In the genomic region with DNA sequence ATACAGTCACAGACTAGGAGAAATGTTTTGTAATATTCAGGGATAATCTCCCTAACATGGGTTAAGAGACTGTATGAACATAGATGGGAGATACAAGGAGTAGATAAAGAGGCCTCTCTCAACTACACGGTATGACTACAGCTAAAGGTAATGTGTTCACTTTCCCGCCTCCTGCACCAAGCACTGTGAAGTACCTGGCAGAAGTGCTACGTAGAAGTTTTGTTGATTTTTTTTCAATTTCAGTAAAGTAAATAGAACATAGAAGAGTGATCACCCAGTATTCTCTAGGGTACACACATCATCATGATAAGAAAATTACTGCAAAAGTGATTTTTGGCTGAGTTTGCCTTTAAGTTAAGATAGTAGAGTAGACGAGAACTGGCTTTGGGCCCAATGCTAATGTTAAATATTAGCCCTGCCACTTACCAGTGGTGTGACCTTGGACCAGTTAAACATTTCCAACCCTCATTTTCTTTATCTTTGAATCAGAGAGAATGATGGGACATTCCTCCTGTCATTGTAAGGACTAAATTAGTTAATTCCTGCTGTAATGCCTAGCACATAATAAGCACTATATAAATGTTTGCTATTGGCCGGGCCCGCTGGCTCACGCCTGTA, we compare ENCODE assay signal across 21 cellular contexts.
DNase-seq lines count a peak whose midpoint lies in the region; FAIRE-seq and TF ChIP-seq lines count a peak whose summit lies in the region.
"Had no signal": no experiment of that assay in that cellular context is flagged by ENCODE, and none has a peak within 500 bp of the region (broad histone marks: within the 10 kb centered on the region; RNA-seq: fewer than 3 reads in every experiment).

No MANE protein-coding gene starts in this region.

- H3K9me3 ChIP-seq in kidney (ENCODE audit: control insufficient read depth in 1 of 2, low read length in 2 of 2): no peaks in the 10 kb centered on the region
- no peaks in the 10 kb centered on the region for H3K9me3 ChIP-seq in liver (ENCODE audit: control insufficient read depth in 4 of 4, low read length in 3 of 4)
- H3K9me3 ChIP-seq in esophagus muscularis mucosa: no peaks in the 10 kb centered on the region
- H3K9me3 ChIP-seq: BLaER1 had no signal

- H3K36me3 ChIP-seq in kidney (ENCODE audit: control insufficient read depth in 1 of 2, insufficient read depth in 2 of 2, low read length in 2 of 2) (no peaks in the 10 kb centered on the region), liver (ENCODE audit: control insufficient read depth in 4 of 4, insufficient read depth in 3 of 4, low read depth in 1 of 4, low read length in 3 of 4) (no peaks in the 10 kb centered on the region), esophagus muscularis mucosa (no peaks in the 10 kb centered on the region)
- H3K36me3 ChIP-seq: BLaER1 had no signal

- TF ChIP-seq RAD21 in liver (IDR thresholded peaks at IDR 0.05): no peak

- WGBS in liver: 49% methylated on average over 7 of the region's 7 CpGs
- WGBS in esophagus muscularis mucosa: 90% methylated on average over 7 of the region's 7 CpGs

- no peak for TF ChIP-seq EP300 in esophagus muscularis mucosa (IDR thresholded peaks at IDR 0.05)

- peaks cover 4 to 25% of the 10 kb centered on the region in 2 donors for H3K4me1 ChIP-seq in kidney (ENCODE audit: control insufficient read depth in 1 of 2, insufficient read depth in 1 of 2, low read depth in 1 of 2, low read length in 2 of 2)
- H3K4me1 ChIP-seq in liver (ENCODE audit: control insufficient read depth in 4 of 4, insufficient read depth in 4 of 4, low read length in 3 of 4): peaks cover 0 to 2% (median 0%) of the 10 kb centered on the region in 4 donors
- no peaks in the 10 kb centered on the region for H3K4me1 ChIP-seq in esophagus muscularis mucosa
- H3K4me1 ChIP-seq: BLaER1 had no signal

- H3K27ac ChIP-seq in kidney (ENCODE audit: low read depth in 2 of 2, low read length in 2 of 2): peak overlapping the region in 1 of 2 donors; percentile 29
- no peak overlapping the region for H3K27ac ChIP-seq in liver (ENCODE audit: low read depth in 1 of 2, low read length in 2 of 2)
- no peak overlapping the region for H3K27ac ChIP-seq in esophagus muscularis mucosa (replicated peaks in 1 of 4)
- H3K27ac ChIP-seq: BLaER1 had no signal

- H3K9ac ChIP-seq in kidney (ENCODE audit: low read length in 2 of 2) (no peak overlapping the region), liver (ENCODE audit: low read depth in 1 of 2, low read length in 2 of 2) (no peak overlapping the region)
- H3K9ac ChIP-seq: BLaER1 had no signal

- TF ChIP-seq POLR2A in esophagus muscularis mucosa (IDR thresholded peaks at IDR 0.05; ENCODE audit: low read depth): no peak

- peak; percentile 7 for DNase-seq in NCI-H526 treated with DMSO at 0.1 percent for 48 hours (lab: John Stamatoyannopoulos, UW)
- no peak for DNase-seq in kidney
- DNase-seq in renal cortical epithelial cell (ENCODE audit: low read depth): peak; percentile 68
- DNase-seq in DMS 273 treated with DMSO at 0.1 percent for 48 hours (lab: John Stamatoyannopoulos, UW): no peak
- DNase-seq in KG1 (lab: John Stamatoyannopoulos, UW): no peak
- DNase-seq in esophagus muscularis mucosa (ENCODE audit: extremely low spot score): no peak
- DNase-seq: Calu3; CD4-positive, alpha-beta memory T cell; DMS53; EL; NCI-H1417 treated with DMSO at 0.1 percent for 48 hours; NCI-H2029; NCI-H2171 treated with DMSO at 0.1 percent for 48 hours; NCI-H446; NCI-H748 treated with DMSO at 0.1 percent for 48 hours; OCI-M1; SIG-M5 had no signal

- FAIRE-seq in kidney (lab: Jason Lieb, UNC): peak; percentile 38
- FAIRE-seq: GM12891, H54 had no signal

- H3K27me3 ChIP-seq in liver (ENCODE audit: control insufficient read depth in 4 of 4, insufficient read depth in 4 of 4, low read length in 3 of 4): peaks cover 0 to 4% (median 0%) of the 10 kb centered on the region in 4 donors
- no peaks in the 10 kb centered on the region for H3K27me3 ChIP-seq in esophagus muscularis mucosa
- H3K27me3 ChIP-seq: BLaER1 had no signal

- no peak for TF ChIP-seq CTCF in kidney (IDR thresholded peaks at IDR 0.05; ENCODE audit: borderline replicate concordance, extremely low read depth, insufficient read depth)
- no peak for TF ChIP-seq CTCF in liver (IDR thresholded peaks at IDR 0.05; ENCODE audit: low read depth, low read length, missing input control)
- no peak for TF ChIP-seq CTCF in esophagus muscularis mucosa (IDR thresholded peaks at IDR 0.05)

- H3K4me3 ChIP-seq in kidney (ENCODE audit: low read length in 2 of 2): no peak overlapping the region
- H3K4me3 ChIP-seq in liver (ENCODE audit: low read depth in 1 of 3, low read length in 3 of 3): no peak overlapping the region
- H3K4me3 ChIP-seq in esophagus muscularis mucosa: no peak overlapping the region
- H3K4me3 ChIP-seq: BLaER1 had no signal

- intact Hi-C loops in kidney (cut with DNase I): no loop called here
- intact Hi-C loops in esophagus muscularis mucosa (cut with DNase I): no loop called here

TF ChIP-seq in liver, 16 proteins besides CTCF, POLR2A, EP300 and RAD21:
- no peak for TF ChIP-seq JUND (IDR thresholded peaks at IDR 0.05)
- no peak for TF ChIP-seq HNF4G (IDR thresholded peaks at IDR 0.05)
- TF ChIP-seq HNF4A (conservative IDR thresholded peaks at IDR 0.05): peak; percentile 29 to 45
- TF ChIP-seq, protein P1, sequence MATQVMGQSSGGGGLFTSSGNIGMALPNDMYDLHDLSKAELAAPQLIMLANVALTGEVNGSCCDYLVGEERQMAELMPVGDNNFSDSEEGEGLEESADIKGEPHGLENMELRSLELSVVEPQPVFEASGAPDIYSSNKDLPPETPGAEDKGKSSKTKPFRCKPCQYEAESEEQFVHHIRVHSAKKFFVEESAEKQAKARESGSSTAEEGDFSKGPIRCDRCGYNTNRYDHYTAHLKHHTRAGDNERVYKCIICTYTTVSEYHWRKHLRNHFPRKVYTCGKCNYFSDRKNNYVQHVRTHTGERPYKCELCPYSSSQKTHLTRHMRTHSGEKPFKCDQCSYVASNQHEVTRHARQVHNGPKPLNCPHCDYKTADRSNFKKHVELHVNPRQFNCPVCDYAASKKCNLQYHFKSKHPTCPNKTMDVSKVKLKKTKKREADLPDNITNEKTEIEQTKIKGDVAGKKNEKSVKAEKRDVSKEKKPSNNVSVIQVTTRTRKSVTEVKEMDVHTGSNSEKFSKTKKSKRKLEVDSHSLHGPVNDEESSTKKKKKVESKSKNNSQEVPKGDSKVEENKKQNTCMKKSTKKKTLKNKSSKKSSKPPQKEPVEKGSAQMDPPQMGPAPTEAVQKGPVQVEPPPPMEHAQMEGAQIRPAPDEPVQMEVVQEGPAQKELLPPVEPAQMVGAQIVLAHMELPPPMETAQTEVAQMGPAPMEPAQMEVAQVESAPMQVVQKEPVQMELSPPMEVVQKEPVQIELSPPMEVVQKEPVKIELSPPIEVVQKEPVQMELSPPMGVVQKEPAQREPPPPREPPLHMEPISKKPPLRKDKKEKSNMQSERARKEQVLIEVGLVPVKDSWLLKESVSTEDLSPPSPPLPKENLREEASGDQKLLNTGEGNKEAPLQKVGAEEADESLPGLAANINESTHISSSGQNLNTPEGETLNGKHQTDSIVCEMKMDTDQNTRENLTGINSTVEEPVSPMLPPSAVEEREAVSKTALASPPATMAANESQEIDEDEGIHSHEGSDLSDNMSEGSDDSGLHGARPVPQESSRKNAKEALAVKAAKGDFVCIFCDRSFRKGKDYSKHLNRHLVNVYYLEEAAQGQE (IDR thresholded peaks at IDR 0.05): no peak
- TF ChIP-seq YY1 (IDR thresholded peaks at IDR 0.05): peak; percentile 19
- TF ChIP-seq, protein P2, sequence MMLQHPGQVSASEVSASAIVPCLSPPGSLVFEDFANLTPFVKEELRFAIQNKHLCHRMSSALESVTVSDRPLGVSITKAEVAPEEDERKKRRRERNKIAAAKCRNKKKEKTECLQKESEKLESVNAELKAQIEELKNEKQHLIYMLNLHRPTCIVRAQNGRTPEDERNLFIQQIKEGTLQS (IDR thresholded peaks at IDR 0.05): no peak

Comparison
In these comparisons a context has a peak if more than half of its experiments do, and no peak if none do; other contexts are left out.
1. DNase-seq: peak in NCI-H526 treated with DMSO at 0.1 percent for 48 hours (single experiment) and renal cortical epithelial cell (single experiment); none in kidney (single experiment), DMS 273 treated with DMSO at 0.1 percent for 48 hours (single experiment), KG1 (single experiment) and esophagus muscularis mucosa (single experiment).